In genomic region chr10:127849224-127849623, GRCh38 we compare ENCODE assay signal across 8 cellular contexts. TPM values are rescaled to one million over a fixed set of nuclear protein-coding genes. Genes with fewer than 3 reads are reported as not detected.
"Had no signal": no experiment of that assay in that cellular context is flagged by ENCODE, and none has a peak within 500 bp of the region (broad histone marks: within the 10 kb centered on the region; RNA-seq: fewer than 3 reads in every experiment).

No MANE protein-coding gene starts in this region.

- DNase-seq: H9, HCEC 1CT had no signal

- H3K9me3 Mint-ChIP-seq: H9 had no signal

- H3K4me3 ChIP-seq: GM23338 had no signal

- H3K27ac ChIP-seq: HL-60 had no signal

- ATAC-seq: GM23338, HepG2 had no signal

- H3K27ac Mint-ChIP-seq: GM23338, H9, IgD-negative memory B cell had no signal

- H3K36me3 Mint-ChIP-seq: IgD-negative memory B cell had no signal

- H3K4me3 Mint-ChIP-seq: GM23338, H9, IgD-negative memory B cell had no signal

RNA-seq across cellular contexts. Expression of gene CLRN3, which starts 43.5 kb away (rescaled TPM):
- total RNA-seq: GM23338, H1, H9, HepG2, HT1080 had no signal
